ENCODE assay signal across 1 cellular context in genomic region chr12:60123443-60124000, GRCh38.
TF ChIP-seq lines count a peak whose summit lies in the region.

No MANE protein-coding gene starts in this region.

TF ChIP-seq in IMR-90, 13 proteins besides CTCF, POLR2A, EP300 and RAD21 (continued from another document):
- TF ChIP-seq NFE2L2 (IDR thresholded peaks at IDR 0.05; ENCODE audit: low read depth, low read length) = no peak
- TF ChIP-seq USF2 (IDR thresholded peaks at IDR 0.05; ENCODE audit: low read depth, low read length) = no peak
